1 cellular context compared by ENCODE assay signal in the genomic region with DNA sequence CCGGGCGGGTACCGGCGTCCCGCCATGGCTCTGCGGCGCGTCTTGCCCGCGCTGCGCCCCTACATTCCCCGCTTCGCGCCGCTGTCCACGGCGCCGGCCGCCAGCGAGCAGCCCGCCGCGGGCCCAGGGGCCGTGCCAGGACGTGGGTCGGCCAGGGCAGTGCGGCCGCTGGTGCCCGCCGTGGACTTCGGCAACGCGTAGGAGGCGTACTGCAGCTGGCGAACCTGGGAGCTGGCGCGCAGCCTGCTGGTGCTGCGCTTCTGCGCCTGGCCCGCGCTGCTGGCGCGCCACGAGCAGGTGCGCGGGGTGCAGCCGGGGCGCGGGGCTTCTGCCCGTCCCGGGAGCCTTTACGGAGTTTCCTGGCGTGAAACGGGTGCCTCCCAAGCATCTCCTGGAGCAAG.
TF ChIP-seq lines count a peak whose summit lies in the region.

No MANE protein-coding gene starts in this region.

TF ChIP-seq in K562, 482 proteins besides CTCF, POLR2A, EP300 and RAD21 (continued from another document and continues in another):
- TF ChIP-seq ZNF134 (CRISPR knock-in tag; conservative IDR thresholded peaks at IDR 0.05) (no peak), BMI1 (IDR thresholded peaks at IDR 0.05; ENCODE audit: low read length) (no peak), ZNF174 (CRISPR knock-in tag; IDR thresholded peaks at IDR 0.05) (no peak), ADNP (tag; IDR thresholded peaks at IDR 0.05) (no peak), FOXP1 (CRISPR knock-in tag; IDR thresholded peaks at IDR 0.05) (peak; percentile 81; the same call in 1 of the 2 replicates), SIN3B (IDR thresholded peaks at IDR 0.05; ENCODE audit: low read depth) (peak; percentile 80), ZNF274 (IDR thresholded peaks at IDR 0.05; ENCODE audit: borderline replicate concordance, low read depth, low read length) (no peak), ZKSCAN1 (IDR thresholded peaks at IDR 0.05; ENCODE audit: low read depth, low read length) (peak; percentile 10; the same call in 1 of the 2 replicates), ZNF76 (CRISPR knock-in tag; IDR thresholded peaks at IDR 0.05; ENCODE audit: borderline replicate concordance) (no peak), ZNF584 (CRISPR knock-in tag; IDR thresholded peaks at IDR 0.05; ENCODE audit: low read depth) (no peak), RB1 (IDR thresholded peaks at IDR 0.05; ENCODE audit: low read depth) (peak; percentile 96), OTX1 (CRISPR knock-in tag; IDR thresholded peaks at IDR 0.05) (no peak), ZNF175 (CRISPR knock-in tag; IDR thresholded peaks at IDR 0.05; ENCODE audit: low read depth) (no peak), ZNF324 (CRISPR knock-in tag; IDR thresholded peaks at IDR 0.05) (no peak), MXI1 (IDR thresholded peaks at IDR 0.05; ENCODE audit: low read depth, low read length) (no peak), RFX1 (IDR thresholded peaks at IDR 0.05) (no peak), NBN (IDR thresholded peaks at IDR 0.05; ENCODE audit: low read depth) (no peak), ARID2 (IDR thresholded peaks at IDR 0.05) (no peak), ZNF77 (CRISPR knock-in tag; IDR thresholded peaks at IDR 0.05) (no peak), GABPB2 (CRISPR knock-in tag; conservative IDR thresholded peaks at IDR 0.05) (peak; percentile 71; the same call in 1 of the 2 replicates), PML (IDR thresholded peaks at IDR 0.05; ENCODE audit: low read length) (no peak), ZNF699 (CRISPR knock-in tag; IDR thresholded peaks at IDR 0.05; ENCODE audit: insufficient replicate concordance) (peak; percentile 74), MEF2A (IDR thresholded peaks at IDR 0.05; ENCODE audit: control insufficient read depth, low read depth, low read length) (no peak), ZNF263 (CRISPR knock-in tag; IDR thresholded peaks at IDR 0.05; ENCODE audit: borderline replicate concordance) (no peak), HNRNPL (IDR thresholded peaks at IDR 0.05; ENCODE audit: low read depth, low read length) (peak; percentile 84), CCAR2 (IDR thresholded peaks at IDR 0.05; ENCODE audit: low read depth, low read length) (no peak), RFX5 (IDR thresholded peaks at IDR 0.05; ENCODE audit: low read depth, low read length) (no peak), GABPA (tag; conservative IDR thresholded peaks at IDR 0.05; ENCODE audit: low read depth) (no peak), ZNF12 (CRISPR knock-in tag; IDR thresholded peaks at IDR 0.05) (peak; percentile 62; the same call in 1 of the 2 replicates), ZNF445 (CRISPR knock-in tag; IDR thresholded peaks at IDR 0.05; ENCODE audit: low read depth) (no peak), ZNF780A (CRISPR knock-in tag; IDR thresholded peaks at IDR 0.05) (no peak), XRCC3 (IDR thresholded peaks at IDR 0.05) (no peak), PCBP1 (IDR thresholded peaks at IDR 0.05; ENCODE audit: low read depth, low read length, poor library complexity, severe bottlenecking) (no peak), KDM1A (IDR thresholded peaks at IDR 0.05) (no peak), EWSR1 (IDR thresholded peaks at IDR 0.05; ENCODE audit: borderline replicate concordance, low read depth, partially characterized antibody) (no peak), ELF2 (CRISPR knock-in tag; IDR thresholded peaks at IDR 0.05) (no peak)
- TF ChIP-seq, protein P1, sequence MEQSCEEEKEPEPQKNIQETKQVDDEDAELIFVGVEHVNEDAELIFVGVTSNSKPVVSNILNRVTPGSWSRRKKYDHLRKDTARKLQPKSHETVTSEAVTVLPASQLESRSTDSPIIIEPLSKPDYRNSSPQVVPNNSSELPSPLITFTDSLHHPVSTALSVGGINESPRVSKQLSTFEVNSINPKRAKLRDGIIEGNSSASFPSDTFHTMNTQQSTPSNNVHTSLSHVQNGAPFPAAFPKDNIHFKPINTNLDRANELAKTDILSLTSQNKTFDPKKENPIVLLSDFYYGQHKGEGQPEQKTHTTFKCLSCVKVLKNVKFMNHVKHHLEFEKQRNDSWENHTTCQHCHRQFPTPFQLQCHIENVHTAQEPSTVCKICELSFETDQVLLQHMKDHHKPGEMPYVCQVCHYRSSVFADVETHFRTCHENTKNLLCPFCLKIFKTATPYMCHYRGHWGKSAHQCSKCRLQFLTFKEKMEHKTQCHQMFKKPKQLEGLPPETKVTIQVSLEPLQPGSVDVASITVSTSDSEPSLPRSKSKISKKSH (CRISPR knock-in tag; IDR thresholded peaks at IDR 0.05) = no peak
- TF ChIP-seq, protein P2, sequence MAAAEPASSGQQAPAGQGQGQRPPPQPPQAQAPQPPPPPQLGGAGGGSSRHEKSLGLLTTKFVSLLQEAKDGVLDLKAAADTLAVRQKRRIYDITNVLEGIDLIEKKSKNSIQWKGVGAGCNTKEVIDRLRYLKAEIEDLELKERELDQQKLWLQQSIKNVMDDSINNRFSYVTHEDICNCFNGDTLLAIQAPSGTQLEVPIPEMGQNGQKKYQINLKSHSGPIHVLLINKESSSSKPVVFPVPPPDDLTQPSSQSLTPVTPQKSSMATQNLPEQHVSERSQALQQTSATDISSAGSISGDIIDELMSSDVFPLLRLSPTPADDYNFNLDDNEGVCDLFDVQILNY (CRISPR knock-in tag; IDR thresholded peaks at IDR 0.05) = 0 out of 2 replicates have a peak, but pooled peaks have one; percentile 19
- TF ChIP-seq, protein P3, sequence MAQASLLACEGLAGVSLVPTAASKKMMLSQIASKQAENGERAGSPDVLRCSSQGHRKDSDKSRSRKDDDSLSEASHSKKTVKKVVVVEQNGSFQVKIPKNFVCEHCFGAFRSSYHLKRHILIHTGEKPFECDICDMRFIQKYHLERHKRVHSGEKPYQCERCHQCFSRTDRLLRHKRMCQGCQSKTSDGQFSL (CRISPR knock-in tag; IDR thresholded peaks at IDR 0.05) = 0 out of 2 replicates have a peak, but pooled peaks have one; percentile 51
- TF ChIP-seq, protein P3 (tag; IDR thresholded peaks at IDR 0.05) = no peak
- TF ChIP-seq, protein P4, sequence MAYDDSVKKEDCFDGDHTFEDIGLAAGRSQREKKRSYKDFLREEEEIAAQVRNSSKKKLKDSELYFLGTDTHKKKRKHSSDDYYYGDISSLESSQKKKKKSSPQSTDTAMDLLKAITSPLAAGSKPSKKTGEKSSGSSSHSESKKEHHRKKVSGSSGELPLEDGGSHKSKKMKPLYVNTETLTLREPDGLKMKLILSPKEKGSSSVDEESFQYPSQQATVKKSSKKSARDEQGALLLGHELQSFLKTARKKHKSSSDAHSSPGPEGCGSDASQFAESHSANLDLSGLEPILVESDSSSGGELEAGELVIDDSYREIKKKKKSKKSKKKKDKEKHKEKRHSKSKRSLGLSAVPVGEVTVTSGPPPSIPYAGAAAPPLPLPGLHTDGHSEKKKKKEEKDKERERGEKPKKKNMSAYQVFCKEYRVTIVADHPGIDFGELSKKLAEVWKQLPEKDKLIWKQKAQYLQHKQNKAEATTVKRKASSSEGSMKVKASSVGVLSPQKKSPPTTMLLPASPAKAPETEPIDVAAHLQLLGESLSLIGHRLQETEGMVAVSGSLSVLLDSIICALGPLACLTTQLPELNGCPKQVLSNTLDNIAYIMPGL (CRISPR knock-in tag; IDR thresholded peaks at IDR 0.05) = 0 out of 2 replicates have a peak, but pooled peaks have one; percentile 60
- TF ChIP-seq, protein P5, sequence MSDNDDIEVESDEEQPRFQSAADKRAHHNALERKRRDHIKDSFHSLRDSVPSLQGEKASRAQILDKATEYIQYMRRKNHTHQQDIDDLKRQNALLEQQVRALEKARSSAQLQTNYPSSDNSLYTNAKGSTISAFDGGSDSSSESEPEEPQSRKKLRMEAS (CRISPR knock-in tag; IDR thresholded peaks at IDR 0.05) = peak; percentile 0; the same call in 1 of the 2 replicates
- TF ChIP-seq, protein P6, sequence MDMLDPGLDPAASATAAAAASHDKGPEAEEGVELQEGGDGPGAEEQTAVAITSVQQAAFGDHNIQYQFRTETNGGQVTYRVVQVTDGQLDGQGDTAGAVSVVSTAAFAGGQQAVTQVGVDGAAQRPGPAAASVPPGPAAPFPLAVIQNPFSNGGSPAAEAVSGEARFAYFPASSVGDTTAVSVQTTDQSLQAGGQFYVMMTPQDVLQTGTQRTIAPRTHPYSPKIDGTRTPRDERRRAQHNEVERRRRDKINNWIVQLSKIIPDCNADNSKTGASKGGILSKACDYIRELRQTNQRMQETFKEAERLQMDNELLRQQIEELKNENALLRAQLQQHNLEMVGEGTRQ (CRISPR knock-in tag; IDR thresholded peaks at IDR 0.05) = no peak
- TF ChIP-seq, protein P7, sequence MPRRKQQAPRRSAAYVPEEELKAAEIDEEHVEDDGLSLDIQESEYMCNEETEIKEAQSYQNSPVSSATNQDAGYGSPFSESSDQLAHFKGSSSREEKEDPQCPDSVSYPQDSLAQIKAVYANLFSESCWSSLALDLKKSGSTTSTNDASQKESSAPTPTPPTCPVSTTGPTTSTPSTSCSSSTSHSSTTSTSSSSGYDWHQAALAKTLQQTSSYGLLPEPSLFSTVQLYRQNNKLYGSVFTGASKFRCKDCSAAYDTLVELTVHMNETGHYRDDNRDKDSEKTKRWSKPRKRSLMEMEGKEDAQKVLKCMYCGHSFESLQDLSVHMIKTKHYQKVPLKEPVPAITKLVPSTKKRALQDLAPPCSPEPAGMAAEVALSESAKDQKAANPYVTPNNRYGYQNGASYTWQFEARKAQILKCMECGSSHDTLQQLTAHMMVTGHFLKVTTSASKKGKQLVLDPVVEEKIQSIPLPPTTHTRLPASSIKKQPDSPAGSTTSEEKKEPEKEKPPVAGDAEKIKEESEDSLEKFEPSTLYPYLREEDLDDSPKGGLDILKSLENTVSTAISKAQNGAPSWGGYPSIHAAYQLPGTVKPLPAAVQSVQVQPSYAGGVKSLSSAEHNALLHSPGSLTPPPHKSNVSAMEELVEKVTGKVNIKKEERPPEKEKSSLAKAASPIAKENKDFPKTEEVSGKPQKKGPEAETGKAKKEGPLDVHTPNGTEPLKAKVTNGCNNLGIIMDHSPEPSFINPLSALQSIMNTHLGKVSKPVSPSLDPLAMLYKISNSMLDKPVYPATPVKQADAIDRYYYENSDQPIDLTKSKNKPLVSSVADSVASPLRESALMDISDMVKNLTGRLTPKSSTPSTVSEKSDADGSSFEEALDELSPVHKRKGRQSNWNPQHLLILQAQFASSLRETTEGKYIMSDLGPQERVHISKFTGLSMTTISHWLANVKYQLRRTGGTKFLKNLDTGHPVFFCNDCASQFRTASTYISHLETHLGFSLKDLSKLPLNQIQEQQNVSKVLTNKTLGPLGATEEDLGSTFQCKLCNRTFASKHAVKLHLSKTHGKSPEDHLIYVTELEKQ (CRISPR knock-in tag; IDR thresholded peaks at IDR 0.05) = no peak
- TF ChIP-seq, protein P8, sequence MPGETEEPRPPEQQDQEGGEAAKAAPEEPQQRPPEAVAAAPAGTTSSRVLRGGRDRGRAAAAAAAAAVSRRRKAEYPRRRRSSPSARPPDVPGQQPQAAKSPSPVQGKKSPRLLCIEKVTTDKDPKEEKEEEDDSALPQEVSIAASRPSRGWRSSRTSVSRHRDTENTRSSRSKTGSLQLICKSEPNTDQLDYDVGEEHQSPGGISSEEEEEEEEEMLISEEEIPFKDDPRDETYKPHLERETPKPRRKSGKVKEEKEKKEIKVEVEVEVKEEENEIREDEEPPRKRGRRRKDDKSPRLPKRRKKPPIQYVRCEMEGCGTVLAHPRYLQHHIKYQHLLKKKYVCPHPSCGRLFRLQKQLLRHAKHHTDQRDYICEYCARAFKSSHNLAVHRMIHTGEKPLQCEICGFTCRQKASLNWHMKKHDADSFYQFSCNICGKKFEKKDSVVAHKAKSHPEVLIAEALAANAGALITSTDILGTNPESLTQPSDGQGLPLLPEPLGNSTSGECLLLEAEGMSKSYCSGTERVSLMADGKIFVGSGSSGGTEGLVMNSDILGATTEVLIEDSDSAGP (CRISPR knock-in tag; IDR thresholded peaks at IDR 0.05) = no peak
- TF ChIP-seq, protein P9, sequence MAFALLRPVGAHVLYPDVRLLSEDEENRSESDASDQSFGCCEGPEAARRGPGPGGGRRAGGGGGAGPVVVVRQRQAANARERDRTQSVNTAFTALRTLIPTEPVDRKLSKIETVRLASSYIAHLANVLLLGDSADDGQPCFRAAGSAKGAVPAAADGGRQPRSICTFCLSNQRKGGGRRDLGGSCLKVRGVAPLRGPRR (CRISPR knock-in tag; IDR thresholded peaks at IDR 0.05) = no peak
- TF ChIP-seq, protein P10, sequence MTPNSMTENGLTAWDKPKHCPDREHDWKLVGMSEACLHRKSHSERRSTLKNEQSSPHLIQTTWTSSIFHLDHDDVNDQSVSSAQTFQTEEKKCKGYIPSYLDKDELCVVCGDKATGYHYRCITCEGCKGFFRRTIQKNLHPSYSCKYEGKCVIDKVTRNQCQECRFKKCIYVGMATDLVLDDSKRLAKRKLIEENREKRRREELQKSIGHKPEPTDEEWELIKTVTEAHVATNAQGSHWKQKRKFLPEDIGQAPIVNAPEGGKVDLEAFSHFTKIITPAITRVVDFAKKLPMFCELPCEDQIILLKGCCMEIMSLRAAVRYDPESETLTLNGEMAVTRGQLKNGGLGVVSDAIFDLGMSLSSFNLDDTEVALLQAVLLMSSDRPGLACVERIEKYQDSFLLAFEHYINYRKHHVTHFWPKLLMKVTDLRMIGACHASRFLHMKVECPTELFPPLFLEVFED (CRISPR knock-in tag; conservative IDR thresholded peaks at IDR 0.05) = no peak
- TF ChIP-seq, protein P11, sequence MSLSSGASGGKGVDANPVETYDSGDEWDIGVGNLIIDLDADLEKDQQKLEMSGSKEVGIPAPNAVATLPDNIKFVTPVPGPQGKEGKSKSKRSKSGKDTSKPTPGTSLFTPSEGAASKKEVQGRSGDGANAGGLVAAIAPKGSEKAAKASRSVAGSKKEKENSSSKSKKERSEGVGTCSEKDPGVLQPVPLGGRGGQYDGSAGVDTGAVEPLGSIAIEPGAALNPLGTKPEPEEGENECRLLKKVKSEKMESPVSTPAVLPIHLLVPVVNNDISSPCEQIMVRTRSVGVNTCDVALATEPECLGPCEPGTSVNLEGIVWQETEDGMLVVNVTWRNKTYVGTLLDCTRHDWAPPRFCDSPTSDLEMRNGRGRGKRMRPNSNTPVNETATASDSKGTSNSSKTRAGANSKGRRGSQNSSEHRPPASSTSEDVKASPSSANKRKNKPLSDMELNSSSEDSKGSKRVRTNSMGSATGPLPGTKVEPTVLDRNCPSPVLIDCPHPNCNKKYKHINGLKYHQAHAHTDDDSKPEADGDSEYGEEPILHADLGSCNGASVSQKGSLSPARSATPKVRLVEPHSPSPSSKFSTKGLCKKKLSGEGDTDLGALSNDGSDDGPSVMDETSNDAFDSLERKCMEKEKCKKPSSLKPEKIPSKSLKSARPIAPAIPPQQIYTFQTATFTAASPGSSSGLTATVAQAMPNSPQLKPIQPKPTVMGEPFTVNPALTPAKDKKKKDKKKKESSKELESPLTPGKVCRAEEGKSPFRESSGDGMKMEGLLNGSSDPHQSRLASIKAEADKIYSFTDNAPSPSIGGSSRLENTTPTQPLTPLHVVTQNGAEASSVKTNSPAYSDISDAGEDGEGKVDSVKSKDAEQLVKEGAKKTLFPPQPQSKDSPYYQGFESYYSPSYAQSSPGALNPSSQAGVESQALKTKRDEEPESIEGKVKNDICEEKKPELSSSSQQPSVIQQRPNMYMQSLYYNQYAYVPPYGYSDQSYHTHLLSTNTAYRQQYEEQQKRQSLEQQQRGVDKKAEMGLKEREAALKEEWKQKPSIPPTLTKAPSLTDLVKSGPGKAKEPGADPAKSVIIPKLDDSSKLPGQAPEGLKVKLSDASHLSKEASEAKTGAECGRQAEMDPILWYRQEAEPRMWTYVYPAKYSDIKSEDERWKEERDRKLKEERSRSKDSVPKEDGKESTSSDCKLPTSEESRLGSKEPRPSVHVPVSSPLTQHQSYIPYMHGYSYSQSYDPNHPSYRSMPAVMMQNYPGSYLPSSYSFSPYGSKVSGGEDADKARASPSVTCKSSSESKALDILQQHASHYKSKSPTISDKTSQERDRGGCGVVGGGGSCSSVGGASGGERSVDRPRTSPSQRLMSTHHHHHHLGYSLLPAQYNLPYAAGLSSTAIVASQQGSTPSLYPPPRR (CRISPR knock-in tag; IDR thresholded peaks at IDR 0.05; ENCODE audit: borderline replicate concordance) = 0 out of 2 replicates have a peak, but pooled peaks have one; percentile 77
